20 cellular contexts compared by ENCODE assay signal in the genomic region with DNA sequence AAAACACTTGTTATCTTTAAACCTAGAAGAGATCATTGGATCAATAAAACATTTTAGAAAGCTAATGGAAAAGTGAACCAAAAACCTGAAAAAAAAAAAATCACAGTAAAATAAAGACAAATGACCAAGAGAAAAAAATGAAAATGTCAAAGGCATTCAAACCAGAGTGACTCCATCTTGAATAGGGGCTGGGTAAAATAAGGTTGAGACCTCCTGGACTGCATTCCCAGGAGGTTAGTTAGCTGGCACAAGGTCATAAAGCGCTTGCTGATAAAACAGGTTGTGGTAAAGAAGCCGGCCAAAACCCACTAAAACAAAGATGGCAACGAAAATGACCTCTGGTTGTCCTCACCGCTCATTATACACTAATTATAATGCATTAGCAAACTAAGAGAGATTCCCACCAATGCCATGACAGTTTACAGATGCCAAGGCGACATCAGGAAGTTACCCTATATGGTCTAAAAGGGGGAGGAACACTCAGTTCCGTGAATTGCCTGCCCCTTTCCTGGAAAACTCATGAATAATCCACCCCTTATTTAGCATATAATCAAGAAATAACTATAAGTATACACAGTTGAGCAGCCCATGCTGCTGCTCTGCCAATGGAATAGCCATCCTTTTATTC.
DNase-seq lines count a peak whose midpoint lies in the region; ATAC-seq and TF ChIP-seq lines count a peak whose summit lies in the region.
"Had no signal": no experiment of that assay in that cellular context is flagged by ENCODE, and none has a peak within 500 bp of the region (broad histone marks: within the 10 kb centered on the region; RNA-seq: fewer than 3 reads in every experiment).

No MANE protein-coding gene starts in this region.

- no peaks in the 10 kb centered on the region for H3K27me3 ChIP-seq in effector memory CD4-positive, alpha-beta T cell (replicated peaks; ENCODE audit: control insufficient read depth, insufficient read depth, low read length, poor library complexity, severe bottlenecking)
- no peaks in the 10 kb centered on the region for H3K27me3 ChIP-seq in upper lobe of right lung
- H3K27me3 ChIP-seq: BLaER1 had no signal

- DNase-seq in NCI-H2029 (lab: John Stamatoyannopoulos, UW) (peak; percentile 23), NCI-H2029 treated with DMSO at 0.1 percent for 48 hours (lab: John Stamatoyannopoulos, UW) (no peak), H4 (ENCODE audit: low spot score) (peak; percentile 94), RPMI7951 (ENCODE audit: low read depth) (peak; percentile 29), islet precursor cell (peak; percentile 17), NCI-H1694 (lab: John Stamatoyannopoulos, UW) (no peak), upper lobe of right lung (no peak)
- DNase-seq in effector memory CD4-positive, alpha-beta T cell, result no peak
- DNase-seq: CD8-positive, alpha-beta memory T cell; DND-41; H9; NCI-H1048; NCI-H1436 treated with DMSO at 0.1 percent for 48 hours; NCI-H2081 treated with DMSO at 0.1 percent for 48 hours; NCI-H446 treated with DMSO at 0.1 percent for 48 hours; NCI-H774 had no signal

- ATAC-seq in upper lobe of right lung, result no peak
- ATAC-seq: HepG2, Panc1 had no signal

- H3K9me3 ChIP-seq in effector memory CD4-positive, alpha-beta T cell (ENCODE audit: control insufficient read depth, low read length), result no peaks in the 10 kb centered on the region
- no peaks in the 10 kb centered on the region for H3K9me3 ChIP-seq in upper lobe of right lung
- H3K9me3 ChIP-seq: BLaER1 had no signal

- H3K4me3 ChIP-seq in effector memory CD4-positive, alpha-beta T cell (ENCODE audit: insufficient read depth, low read depth, low read length, poor library complexity, severe bottlenecking), result no peak overlapping the region
- H3K4me3 ChIP-seq in upper lobe of right lung, result no peak overlapping the region
- H3K4me3 ChIP-seq: BLaER1 had no signal

- H3K27ac ChIP-seq in effector memory CD4-positive, alpha-beta T cell (ENCODE audit: insufficient read depth, low read length, poor library complexity, severe bottlenecking), result no peak overlapping the region
- H3K27ac ChIP-seq in upper lobe of right lung, result no peak overlapping the region
- H3K27ac ChIP-seq: BLaER1, KMS-11 had no signal

- no peaks in the 10 kb centered on the region for H3K36me3 ChIP-seq in effector memory CD4-positive, alpha-beta T cell (ENCODE audit: control insufficient read depth, insufficient read depth, low read length)
- no peaks in the 10 kb centered on the region for H3K36me3 ChIP-seq in upper lobe of right lung
- H3K36me3 ChIP-seq: BLaER1 had no signal

- intact Hi-C loops in upper lobe of right lung (cut with DNase I), result no loop called here

- H3K4me1 ChIP-seq in effector memory CD4-positive, alpha-beta T cell (ENCODE audit: control insufficient read depth, insufficient read depth, low read length, poor library complexity, severe bottlenecking), result no peaks in the 10 kb centered on the region
- no peaks in the 10 kb centered on the region for H3K4me1 ChIP-seq in upper lobe of right lung

- TF ChIP-seq CTCF in upper lobe of right lung (IDR thresholded peaks at IDR 0.05), result no peak

Comparison
In these comparisons a context has a peak if more than half of its experiments do, and no peak if none do; other contexts are left out.
1. DNase-seq: peak in NCI-H2029 (single experiment), H4 (single experiment), RPMI7951 (single experiment) and islet precursor cell (single experiment); none in NCI-H2029 treated with DMSO at 0.1 percent for 48 hours (single experiment), effector memory CD4-positive, alpha-beta T cell (0 of 3), NCI-H1694 (single experiment) and upper lobe of right lung (single experiment).